ENCODE assay signal across 25 cellular contexts in the genomic region with DNA sequence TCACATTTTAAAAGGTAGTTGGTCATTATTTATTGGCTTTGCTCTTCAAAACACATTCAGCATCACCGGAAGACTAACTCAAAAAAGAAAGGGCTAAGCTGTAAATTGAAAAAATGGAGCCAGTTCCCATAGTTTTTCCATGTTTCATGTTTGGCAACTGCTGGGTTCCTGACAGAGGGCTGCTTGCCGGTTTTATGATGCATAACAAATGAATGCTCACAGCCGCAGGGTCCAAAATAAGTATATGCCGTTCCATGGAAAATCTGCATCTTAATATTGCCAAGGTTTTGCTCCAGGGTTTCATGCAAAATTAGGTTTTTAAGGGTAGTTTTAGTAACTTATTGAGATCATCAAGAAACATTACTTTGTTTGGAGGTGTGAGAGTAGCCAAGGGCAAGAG. TPM values are rescaled to one million over a fixed set of nuclear protein-coding genes. Genes with fewer than 3 reads are reported as not detected.
A peak's percentile ranks its signal among the peaks of the same experiment; 100 is the strongest.
DNase-seq lines count a peak whose midpoint lies in the region; ATAC-seq and TF ChIP-seq lines count a peak whose summit lies in the region.
"Had no signal": no experiment of that assay in that cellular context is flagged by ENCODE, and none has a peak within 500 bp of the region (broad histone marks: within the 10 kb centered on the region; RNA-seq: fewer than 3 reads in every experiment).

No MANE protein-coding gene starts in this region.

- H3K9me3 ChIP-seq in HEK293 (ENCODE audit: control insufficient read depth, insufficient read depth, low read depth, low read length) (no peaks in the 10 kb centered on the region), sigmoid colon (no peaks in the 10 kb centered on the region)
- H3K9me3 ChIP-seq: Caco-2 had no signal

- ATAC-seq in HG03045 (IDR thresholded peaks at IDR 0.05; ENCODE audit: unreplicated experiment): no peak
- ATAC-seq: stimulated activated naive CD8-positive, alpha-beta T cell treated with anti-CD3 and anti-CD28 coated beads, Interleukin-15, amount 100 ng/mL, for 72 hours had no signal

- POLR2A ChIA-PET in HEK293 (lab: Yijun Ruan, JAX): no interaction called here

- DNase-seq in NCI-H2081 (lab: John Stamatoyannopoulos, UW) (peak; percentile 10 to 81), astrocyte of the cerebellum (ENCODE audit: low read depth) (peak; percentile 39), stromal cell of bone marrow (ENCODE audit: low read depth) (peak; percentile 45), sigmoid colon (no peak)
- no peak for DNase-seq in activated naive CD8-positive, alpha-beta T cell treated with anti-CD3 and anti-CD28 coated beads for 36 hours
- DNase-seq in activated T-helper 1 cell treated with anti-CD3 and anti-CD28 coated beads, Interleukin-12 subunit alpha, Interleukin-12 subunit beta, Interleukin-2, Interleukin-4 antibody, amounts not matched to agents 30 ng/mL and 10 ng/mL and 1 ng/mL, durations not matched to agents 14 hours and 24 hours and 36 hours (ENCODE audit: low spot score): no peak
- DNase-seq: activated gamma-delta T cell treated with Interleukin-2 at 50 U/mL for 16 hours; AML-193; amniotic stem cell; Caco-2; kidney; mammary epithelial cell; NCI-H82; SHP77; stimulated activated CD4-positive, alpha-beta T cell treated with anti-CD3 and anti-CD28 coated beads, Interleukin-4, amount 100 ng/mL, for 4 hours; stimulated activated naive CD8-positive, alpha-beta T cell treated with anti-CD3 and anti-CD28 coated beads, Interleukin-15, amount 100 ng/mL, for 72 hours had no signal

- no peaks in the 10 kb centered on the region for H3K9me3 Mint-ChIP-seq in activated naive CD8-positive, alpha-beta T cell treated with anti-CD3 and anti-CD28 coated beads for 36 hours
- no peaks in the 10 kb centered on the region for H3K9me3 Mint-ChIP-seq in activated T-helper 1 cell treated with anti-CD3 and anti-CD28 coated beads, Interleukin-12 subunit alpha, Interleukin-12 subunit beta, Interleukin-2, Interleukin-4 antibody, amounts not matched to agents 30 ng/mL and 10 ng/mL and 1 ng/mL, durations not matched to agents 14 hours and 24 hours and 36 hours
- H3K9me3 Mint-ChIP-seq: central memory CD8-positive, alpha-beta T cell; stimulated activated naive CD8-positive, alpha-beta T cell treated with anti-CD3 and anti-CD28 coated beads, Interleukin-15, amount 100 ng/mL, for 72 hours had no signal

- H3K4me1 ChIP-seq in HEK293 (ENCODE audit: control insufficient read depth, insufficient read depth, low read length) (no peaks in the 10 kb centered on the region), sigmoid colon (no peaks in the 10 kb centered on the region)
- H3K4me1 ChIP-seq: Caco-2 had no signal

- TF ChIP-seq POLR2A in sigmoid colon (IDR thresholded peaks at IDR 0.05): no peak

- H3K36me3 ChIP-seq in HEK293 (ENCODE audit: control insufficient read depth in 2 of 2, insufficient read depth in 1 of 2, low read length in 2 of 2) (no peaks in the 10 kb centered on the region), sigmoid colon (no peaks in the 10 kb centered on the region)

- H3K27me3 ChIP-seq in sigmoid colon: no peaks in the 10 kb centered on the region

- H3K4me3 ChIP-seq in HEK293 (ENCODE audit: low read depth, low read length): no peak overlapping the region
- no peak overlapping the region for H3K4me3 ChIP-seq in astrocyte of the cerebellum (ENCODE audit: low read depth, low read length)
- H3K4me3 ChIP-seq in sigmoid colon: no peak overlapping the region

- H3K36me3 Mint-ChIP-seq in activated naive CD8-positive, alpha-beta T cell treated with anti-CD3 and anti-CD28 coated beads for 36 hours: no peaks in the 10 kb centered on the region
- H3K36me3 Mint-ChIP-seq in activated T-helper 1 cell treated with anti-CD3 and anti-CD28 coated beads, Interleukin-12 subunit alpha, Interleukin-12 subunit beta, Interleukin-2, Interleukin-4 antibody, amounts not matched to agents 30 ng/mL and 10 ng/mL and 1 ng/mL, durations not matched to agents 14 hours and 24 hours and 36 hours (ENCODE audit: low read depth): no peaks in the 10 kb centered on the region

- no peak overlapping the region for H3K27ac Mint-ChIP-seq in activated naive CD8-positive, alpha-beta T cell treated with anti-CD3 and anti-CD28 coated beads for 36 hours
- no peak overlapping the region for H3K27ac Mint-ChIP-seq in activated T-helper 1 cell treated with anti-CD3 and anti-CD28 coated beads, Interleukin-12 subunit alpha, Interleukin-12 subunit beta, Interleukin-2, Interleukin-4 antibody, amounts not matched to agents 30 ng/mL and 10 ng/mL and 1 ng/mL, durations not matched to agents 14 hours and 24 hours and 36 hours
- H3K27ac Mint-ChIP-seq: stimulated activated naive CD8-positive, alpha-beta T cell treated with anti-CD3 and anti-CD28 coated beads, Interleukin-15, amount 100 ng/mL, for 72 hours had no signal

- H3K27ac ChIP-seq in HEK293 (ENCODE audit: extremely low read depth, low read depth, low read length) (no peak overlapping the region), sigmoid colon (no peak overlapping the region)

- CTCF ChIA-PET in HEK293 (lab: Yijun Ruan, JAX): no interaction called here

- peaks cover 9% of the 10 kb centered on the region for H3K27me3 Mint-ChIP-seq in activated naive CD8-positive, alpha-beta T cell treated with anti-CD3 and anti-CD28 coated beads for 36 hours
- H3K27me3 Mint-ChIP-seq in activated T-helper 1 cell treated with anti-CD3 and anti-CD28 coated beads, Interleukin-12 subunit alpha, Interleukin-12 subunit beta, Interleukin-2, Interleukin-4 antibody, amounts not matched to agents 30 ng/mL and 10 ng/mL and 1 ng/mL, durations not matched to agents 14 hours and 24 hours and 36 hours (ENCODE audit: insufficient read depth): peaks cover 10% of the 10 kb centered on the region
- H3K27me3 Mint-ChIP-seq: stimulated activated naive CD8-positive, alpha-beta T cell treated with anti-CD3 and anti-CD28 coated beads, Interleukin-15, amount 100 ng/mL, for 72 hours had no signal

- in situ Hi-C loops in astrocyte of the cerebellum (cut with HindIII; ENCODE audit: low sequenced_read_pairs): no loop called here

- no peak overlapping the region for H3K4me3 Mint-ChIP-seq in activated naive CD8-positive, alpha-beta T cell treated with anti-CD3 and anti-CD28 coated beads for 36 hours
- no peak overlapping the region for H3K4me3 Mint-ChIP-seq in activated T-helper 1 cell treated with anti-CD3 and anti-CD28 coated beads, Interleukin-12 subunit alpha, Interleukin-12 subunit beta, Interleukin-2, Interleukin-4 antibody, amounts not matched to agents 30 ng/mL and 10 ng/mL and 1 ng/mL, durations not matched to agents 14 hours and 24 hours and 36 hours
- H3K4me3 Mint-ChIP-seq: central memory CD8-positive, alpha-beta T cell; stimulated activated naive CD8-positive, alpha-beta T cell treated with anti-CD3 and anti-CD28 coated beads, Interleukin-15, amount 100 ng/mL, for 72 hours had no signal

- 89% methylated on average over 4 of the region's 4 CpGs for WGBS in sigmoid colon, 2 donors

- TF ChIP-seq EP300 in sigmoid colon (IDR thresholded peaks at IDR 0.05): no peak

- no peaks in the 10 kb centered on the region for H3K4me1 Mint-ChIP-seq in activated naive CD8-positive, alpha-beta T cell treated with anti-CD3 and anti-CD28 coated beads for 36 hours
- no peaks in the 10 kb centered on the region for H3K4me1 Mint-ChIP-seq in activated T-helper 1 cell treated with anti-CD3 and anti-CD28 coated beads, Interleukin-12 subunit alpha, Interleukin-12 subunit beta, Interleukin-2, Interleukin-4 antibody, amounts not matched to agents 30 ng/mL and 10 ng/mL and 1 ng/mL, durations not matched to agents 14 hours and 24 hours and 36 hours (ENCODE audit: low read depth)
- H3K4me1 Mint-ChIP-seq: central memory CD8-positive, alpha-beta T cell; stimulated activated naive CD8-positive, alpha-beta T cell treated with anti-CD3 and anti-CD28 coated beads, Interleukin-15, amount 100 ng/mL, for 72 hours had no signal

- no peak for TF ChIP-seq CTCF in HEK293 (tag by site-specific recombination; IDR thresholded peaks at IDR 0.05)
- TF ChIP-seq CTCF in astrocyte of the cerebellum (IDR thresholded peaks at IDR 0.05; ENCODE audit: low read depth, low read length, missing control alignments): no peak
- no peak for TF ChIP-seq CTCF in sigmoid colon (IDR thresholded peaks at IDR 0.05)

- intact Hi-C loops in sigmoid colon (cut with DNase I): no loop called here
- intact Hi-C loops in activated T-helper 1 cell treated with anti-CD3 and anti-CD28 coated beads, Interleukin-12 subunit alpha, Interleukin-12 subunit beta, Interleukin-2, Interleukin-4 antibody, amounts not matched to agents 30 ng/mL and 10 ng/mL and 1 ng/mL, durations not matched to agents 14 hours and 24 hours and 36 hours (cut with micrococcal nuclease): no loop called here

TF ChIP-seq in HEK293, 187 proteins besides CTCF, POLR2A, EP300 and RAD21:
- TF ChIP-seq ZNF174 (tag by site-specific recombination; IDR thresholded peaks at IDR 0.05): no peak
- TF ChIP-seq ZNF133 (tag by site-specific recombination; IDR thresholded peaks at IDR 0.05): peak; percentile 23; the same call in 1 of the 2 replicates
TF ChIP-seq in HEK293: peak in this region for 1.

RNA-seq across cellular contexts. Expression of gene SLC12A1, which starts 15.8 kb away (rescaled TPM):
- total RNA-seq in sigmoid colon: not detected
- under 1 TPM in 1 of 3 donors, not detected in 2; 0.03 TPM for polyA plus RNA-seq in sigmoid colon
- not detected for total RNA-seq in activated naive CD8-positive, alpha-beta T cell treated with anti-CD3 and anti-CD28 coated beads for 36 hours
- total RNA-seq in activated T-helper 1 cell treated with anti-CD3 and anti-CD28 coated beads, Interleukin-12 subunit alpha, Interleukin-12 subunit beta, Interleukin-2, Interleukin-4 antibody, amounts not matched to agents 30 ng/mL and 10 ng/mL and 1 ng/mL, durations not matched to agents 14 hours and 24 hours and 36 hours: not detected in 2 replicates
- total RNA-seq: Caco-2; Daoy; mammary epithelial cell; MCF 10A; pulmonary artery endothelial cell; T-helper 1 cell treated with Interleukin-12 subunit alpha and Interleukin-12 subunit beta and Interleukin-4 antibody, amounts not matched to agents 30 ng/mL and 1 ng/mL, for 36 hours; ureter had no signal
- polyA plus RNA-seq: mammary epithelial cell had no signal

RNA-seq across cellular contexts. Expression of gene CTXN2, which starts 30.4 kb away (rescaled TPM):
- under 1 TPM in 2 of 4 donors, not detected in 2; 0.16 to 0.27 TPM for total RNA-seq in sigmoid colon
- polyA plus RNA-seq in sigmoid colon: under 1 TPM in 1 of 3 donors, not detected in 2; 0.13 TPM
- not detected for total RNA-seq in activated naive CD8-positive, alpha-beta T cell treated with anti-CD3 and anti-CD28 coated beads for 36 hours
- total RNA-seq in activated T-helper 1 cell treated with anti-CD3 and anti-CD28 coated beads, Interleukin-12 subunit alpha, Interleukin-12 subunit beta, Interleukin-2, Interleukin-4 antibody, amounts not matched to agents 30 ng/mL and 10 ng/mL and 1 ng/mL, durations not matched to agents 14 hours and 24 hours and 36 hours: not detected in 2 replicates
- total RNA-seq: Caco-2; Daoy; epithelial cell of proximal tubule; mammary epithelial cell; MCF 10A; T-helper 1 cell treated with Interleukin-12 subunit alpha and Interleukin-12 subunit beta and Interleukin-4 antibody, amounts not matched to agents 30 ng/mL and 1 ng/mL, for 36 hours; ureter had no signal
- polyA plus RNA-seq: mammary epithelial cell had no signal

RNA-seq across cellular contexts. Expression of gene MYEF2, which starts 43.8 kb away (rescaled TPM):
- 10 to 100 TPM; 21.8 to 80.4 (median 47.0) TPM for total RNA-seq in sigmoid colon
- polyA plus RNA-seq in sigmoid colon: 1 to 10 TPM; 2.4 to 8.6 (median 3.2) TPM
- total RNA-seq in activated naive CD8-positive, alpha-beta T cell treated with anti-CD3 and anti-CD28 coated beads for 36 hours: 10 to 100 TPM; 17.6 to 22.2 TPM
- total RNA-seq in activated T-helper 1 cell treated with anti-CD3 and anti-CD28 coated beads, Interleukin-12 subunit alpha, Interleukin-12 subunit beta, Interleukin-2, Interleukin-4 antibody, amounts not matched to agents 30 ng/mL and 10 ng/mL and 1 ng/mL, durations not matched to agents 14 hours and 24 hours and 36 hours: 20.3 and 21.1 TPM in 2 replicates

Comparison
In these comparisons a context has a peak if more than half of its experiments do, and no peak if none do; other contexts are left out.
1. DNase-seq: peak in NCI-H2081 (2 of 2), astrocyte of the cerebellum (single experiment) and stromal cell of bone marrow (single experiment); none in sigmoid colon (single experiment), activated naive CD8-positive, alpha-beta T cell treated with anti-CD3 and anti-CD28 coated beads for 36 hours (single experiment) and activated T-helper 1 cell treated with anti-CD3 and anti-CD28 coated beads, Interleukin-12 subunit alpha, Interleukin-12 subunit beta, Interleukin-2, Interleukin-4 antibody, amounts not matched to agents 30 ng/mL and 10 ng/mL and 1 ng/mL, durations not matched to agents 14 hours and 24 hours and 36 hours (single experiment).